13 cellular contexts compared by ENCODE assay signal in genomic region chr2:162839419-162839818, GRCh38. TPM values are rescaled to one million over a fixed set of nuclear protein-coding genes. Genes with fewer than 3 reads are reported as not detected.
A peak's percentile ranks its signal among the peaks of the same experiment; 100 is the strongest.
DNase-seq lines count a peak whose midpoint lies in the region; ATAC-seq, FAIRE-seq and TF ChIP-seq lines count a peak whose summit lies in the region.
"Had no signal": no experiment of that assay in that cellular context is flagged by ENCODE, and none has a peak within 500 bp of the region (broad histone marks: within the 10 kb centered on the region; RNA-seq: fewer than 3 reads in every experiment).

No MANE protein-coding gene starts in this region.

- BruUV-seq in PC-3 (replicated peaks; lab: Mats Ljungman, UMichigan) = no TSS peak

- H3K4me1 ChIP-seq in small intestine (ENCODE audit: control insufficient read depth in 2 of 2, insufficient read depth in 1 of 2, low read depth in 1 of 2, low read length in 1 of 2) = no peaks in the 10 kb centered on the region
- H3K4me1 ChIP-seq in PC-3 (ENCODE audit: insufficient read depth, low read length) = no peaks in the 10 kb centered on the region

- intact Hi-C loops in PC-3 (cut with micrococcal nuclease) = no loop called here

- no peak for TF ChIP-seq CTCF in kidney epithelial cell (IDR thresholded peaks at IDR 0.05; ENCODE audit: insufficient read depth, low read length, poor library complexity, severe bottlenecking)
- TF ChIP-seq CTCF in PC-3 (conservative IDR thresholded peaks at IDR 0.05; ENCODE audit: low read depth, low read length) = no peak

- H3K27me3 ChIP-seq in kidney epithelial cell (ENCODE audit: control insufficient read depth, insufficient read depth, low read length) = peaks cover 23% of the 10 kb centered on the region
- H3K27me3 ChIP-seq in small intestine (ENCODE audit: control insufficient read depth in 2 of 2, insufficient read depth in 2 of 2, low read length in 2 of 2) = peaks cover 0 to 11% of the 10 kb centered on the region in 2 donors
- H3K27me3 ChIP-seq in PC-3 (ENCODE audit: low read length) = peaks cover 9% of the 10 kb centered on the region; the same call in 1 of the 2 replicates

- CTCF ChIA-PET in PC-3 (lab: Charles Lee) = no interaction called here

- H3K27ac ChIP-seq in SK-N-MC (no peak overlapping the region), small intestine (ENCODE audit: low read depth in 1 of 2, low read length in 1 of 2) (no peak overlapping the region), PC-3 (ENCODE audit: low read length) (no peak overlapping the region)
- H3K27ac ChIP-seq: heart left ventricle had no signal

- POLR2A ChIA-PET in PC-3 (lab: Charles Lee; ENCODE audit: unreplicated experiment) = no interaction called here

- no peaks in the 10 kb centered on the region for H3K9me2 ChIP-seq in PC-3 (replicated peaks; ENCODE audit: low read length)

- H3F3A ChIP-seq in PC-3 (ENCODE audit: low read length, unreplicated experiment) = no peaks in the 10 kb centered on the region

- no peaks in the 10 kb centered on the region for H3K79me2 ChIP-seq in PC-3 (ENCODE audit: low read length)

- DNase-seq in AG20443 (ENCODE audit: low spot score) (peak; percentile 9), NCI-H128 (lab: John Stamatoyannopoulos, UW; ENCODE audit: unreplicated experiment) (peak; percentile 15), SK-N-MC (ENCODE audit: low read depth, low spot score) (no peak), kidney epithelial cell (ENCODE audit: low read depth) (no peak), small intestine (no peak), PC-3 (no peak)
- DNase-seq: heart left ventricle; naive thymus-derived CD8-positive, alpha-beta T cell had no signal

- ATAC-seq in HG03460 (IDR thresholded peaks at IDR 0.05; ENCODE audit: unreplicated experiment) = no peak
- no peak for ATAC-seq in GM19452 (IDR thresholded peaks at IDR 0.05; ENCODE audit: unreplicated experiment)
- ATAC-seq in PC-3 = no peak
- ATAC-seq: heart left ventricle; naive thymus-derived CD8-positive, alpha-beta T cell had no signal

- peak overlapping the region; percentile 71 for H3K4me3 ChIP-seq in SK-N-MC
- H3K4me3 ChIP-seq in kidney epithelial cell (ENCODE audit: low read depth, low read length) = peak overlapping the region; percentile 1
- H3K4me3 ChIP-seq in small intestine (ENCODE audit: low read depth in 1 of 2, low read length in 2 of 2) = no peak overlapping the region
- H3K4me3 ChIP-seq in PC-3 (ENCODE audit: low read length) = no peak overlapping the region
- H3K4me3 ChIP-seq: heart left ventricle had no signal

- H4K20me1 ChIP-seq in PC-3 (ENCODE audit: low read length) = no peaks in the 10 kb centered on the region

- H3K9ac ChIP-seq in SK-N-MC (ENCODE audit: insufficient read length) = no peak overlapping the region
- H3K9ac ChIP-seq in PC-3 (ENCODE audit: low read length) = no peak overlapping the region

- H3K36me3 ChIP-seq in SK-N-MC (ENCODE audit: insufficient read depth, low read length) (no peaks in the 10 kb centered on the region), kidney epithelial cell (ENCODE audit: control insufficient read depth, insufficient read depth, low read length) (no peaks in the 10 kb centered on the region), small intestine (ENCODE audit: control insufficient read depth in 2 of 2, insufficient read depth in 2 of 2, low read length in 2 of 2) (no peaks in the 10 kb centered on the region), PC-3 (ENCODE audit: low read depth, low read length) (no peaks in the 10 kb centered on the region)
- H3K36me3 ChIP-seq: heart left ventricle had no signal

- no peaks in the 10 kb centered on the region for H3K9me3 ChIP-seq in SK-N-MC (ENCODE audit: low read depth, low read length)
- H3K9me3 ChIP-seq in small intestine (ENCODE audit: control insufficient read depth, low read depth) = no peaks in the 10 kb centered on the region
- no peaks in the 10 kb centered on the region for H3K9me3 ChIP-seq in PC-3 (ENCODE audit: low read length)

- H2AFZ ChIP-seq in PC-3 (ENCODE audit: low read length) = no peak overlapping the region

- H3K4me2 ChIP-seq in PC-3 (ENCODE audit: low read length) = no peak overlapping the region

- FAIRE-seq in small intestine (lab: Jason Lieb, UNC) = no peak
- FAIRE-seq: bronchial epithelial cell, HepG2 had no signal

- 7 to 13% (median 9%) methylated on average over 19 of the region's 19 CpGs for WGBS in small intestine, 3 donors

RNA-seq across cellular contexts. Expression of gene KCNH7, which starts 0.9 kb away (rescaled TPM):
- total RNA-seq in kidney epithelial cell = 1.4 and 3.4 TPM in 2 replicates
- polyA plus RNA-seq in small intestine = under 1 TPM in 1 of 3 donors, not detected in 2; 0.04 TPM
- total RNA-seq in PC-3 (2014; rRNA removed) = not detected in 2 replicates
- total RNA-seq: bronchial epithelial cell; HepG2; naive thymus-derived CD8-positive, alpha-beta T cell had no signal
- polyA plus RNA-seq: BJ; heart left ventricle; HepG2; naive thymus-derived CD8-positive, alpha-beta T cell had no signal

Comparison
In these comparisons a context has a peak if more than half of its experiments do, and no peak if none do; other contexts are left out.
1. DNase-seq: peak in AG20443 (single experiment) and NCI-H128 (single experiment); none in SK-N-MC (single experiment), kidney epithelial cell (single experiment), small intestine (single experiment) and PC-3 (single experiment).
2. H3K4me3 ChIP-seq: peak in SK-N-MC (single experiment) and kidney epithelial cell (single experiment); none in small intestine (0 of 2) and PC-3 (single experiment).